1 cellular context compared by ENCODE assay signal in the genomic region with DNA sequence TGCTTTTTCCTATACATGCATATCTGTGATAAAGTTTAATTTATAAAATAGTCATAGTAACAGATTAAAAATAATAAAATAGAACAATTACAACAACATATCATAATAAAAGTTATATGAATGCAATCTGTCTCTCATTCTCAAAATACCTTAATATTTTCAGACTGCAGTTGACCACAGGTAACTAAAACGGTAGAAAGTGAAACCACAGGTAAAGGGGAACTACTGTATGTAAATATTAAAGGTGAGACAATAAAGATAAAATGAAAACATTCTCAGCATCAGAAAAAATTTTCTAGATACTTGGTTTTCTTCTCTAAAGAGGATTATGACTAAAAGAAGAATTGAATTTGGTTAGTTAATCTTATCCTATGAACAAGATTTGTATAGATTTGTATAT.
TF ChIP-seq lines count a peak whose summit lies in the region.

No MANE protein-coding gene starts in this region.

TF ChIP-seq in endothelial cell of umbilical vein, 7 proteins besides CTCF, POLR2A, EP300 and RAD21:
- TF ChIP-seq FOS (IDR thresholded peaks at IDR 0.05; ENCODE audit: borderline replicate concordance, insufficient read depth, low read length) = no peak
- no peak for TF ChIP-seq MYC (IDR thresholded peaks at IDR 0.05; ENCODE audit: low read depth, low read length)
- no peak for TF ChIP-seq EZH2 (IDR thresholded peaks at IDR 0.05; ENCODE audit: borderline replicate concordance, low read depth, low read length, severe bottlenecking)
- no peak for TF ChIP-seq POLR2AphosphoS5 (IDR thresholded peaks at IDR 0.05; ENCODE audit: insufficient read depth, low read depth, low read length)
- TF ChIP-seq, protein P1, sequence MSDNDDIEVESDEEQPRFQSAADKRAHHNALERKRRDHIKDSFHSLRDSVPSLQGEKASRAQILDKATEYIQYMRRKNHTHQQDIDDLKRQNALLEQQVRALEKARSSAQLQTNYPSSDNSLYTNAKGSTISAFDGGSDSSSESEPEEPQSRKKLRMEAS (IDR thresholded peaks at IDR 0.05; ENCODE audit: insufficient read depth, insufficient read length) = no peak
- no peak for TF ChIP-seq GATA2 (IDR thresholded peaks at IDR 0.05; ENCODE audit: insufficient read depth, insufficient read length, low read depth, low read length)
- no peak for TF ChIP-seq JUN (IDR thresholded peaks at IDR 0.05; ENCODE audit: borderline replicate concordance, insufficient read depth, insufficient read length, low read depth)
